In genomic region chr17:82838386-82839063, GRCh38 we compare ENCODE assay signal across 1 cellular context.
TF ChIP-seq lines count a peak whose summit lies in the region.

No MANE protein-coding gene starts in this region.

TF ChIP-seq in SK-N-SH, 30 proteins besides CTCF, POLR2A, EP300 and RAD21 (continued from another document):
- TF ChIP-seq ZBTB33 (IDR thresholded peaks at IDR 0.05; ENCODE audit: borderline replicate concordance, low read depth) (no peak), SMC3 (IDR thresholded peaks at IDR 0.05; ENCODE audit: low read depth, low read length) (no peak), RXRA (IDR thresholded peaks at IDR 0.05; ENCODE audit: borderline replicate concordance, low read depth) (no peak), TCF12 (IDR thresholded peaks at IDR 0.05) (no peak)
TF ChIP-seq in SK-N-SH: peak in this region for 0.
